Comparison of ENCODE assay signal across 1 cellular context in genomic region chr20:61912665-61913422, GRCh38.
TF ChIP-seq lines count a peak whose summit lies in the region.

No MANE protein-coding gene starts in this region.

TF ChIP-seq in GM12878, 131 proteins besides CTCF, POLR2A, EP300 and RAD21 (continued from another document and continues in another):
- 0 out of 2 replicates have a peak, but pooled peaks have one; percentile 48 for TF ChIP-seq RELB (IDR thresholded peaks at IDR 0.05; ENCODE audit: low read depth)
- TF ChIP-seq ATF2 (IDR thresholded peaks at IDR 0.05; ENCODE audit: low read length): peak; percentile 72; the same call in 1 of the 2 replicates
- TF ChIP-seq BCL3 (IDR thresholded peaks at IDR 0.05; ENCODE audit: borderline replicate concordance, insufficient read depth, low read depth, low read length, poor library complexity, severe bottlenecking): peak; percentile 46
- no peak; the same call in 1 of the 2 replicates for TF ChIP-seq MTA3 (IDR thresholded peaks at IDR 0.05; ENCODE audit: borderline replicate concordance, low read length)
- TF ChIP-seq PBX3 (IDR thresholded peaks at IDR 0.05; ENCODE audit: insufficient replicate concordance, low read depth, low read length): no peak
- peak; percentile 9; the same call in 1 of the 2 replicates for TF ChIP-seq CREM (IDR thresholded peaks at IDR 0.05; ENCODE audit: low read depth)
- TF ChIP-seq BCL11A (IDR thresholded peaks at IDR 0.05; ENCODE audit: low read depth, low read length): peak; percentile 86
- TF ChIP-seq TCF12 (IDR thresholded peaks at IDR 0.05; ENCODE audit: low read depth, low read length): peak; percentile 75
- TF ChIP-seq JUNB (IDR thresholded peaks at IDR 0.05): no peak
- 0 out of 2 replicates have a peak, but pooled peaks have one; percentile 58 for TF ChIP-seq TCF3 (IDR thresholded peaks at IDR 0.05; ENCODE audit: borderline replicate concordance, insufficient read depth, low read depth, low read length)
- TF ChIP-seq SPI1 (IDR thresholded peaks at IDR 0.05; ENCODE audit: borderline replicate concordance, insufficient read depth, low read depth, low read length): peak; percentile 97
- peak; percentile 73; the same call in 1 of the 2 replicates for TF ChIP-seq PAX5 (IDR thresholded peaks at IDR 0.05; ENCODE audit: borderline replicate concordance, low read depth, low read length)
- no peak for TF ChIP-seq CEBPZ (IDR thresholded peaks at IDR 0.05; ENCODE audit: low read depth, low read length)
- no peak for TF ChIP-seq MYC (IDR thresholded peaks at IDR 0.05; ENCODE audit: insufficient read depth, insufficient read length, insufficient replicate concordance, low read length, severe bottlenecking)
- TF ChIP-seq ZBTB40 (IDR thresholded peaks at IDR 0.05; ENCODE audit: borderline replicate concordance): no peak
- TF ChIP-seq CBX3 (IDR thresholded peaks at IDR 0.05; ENCODE audit: borderline replicate concordance, low read depth): no peak
- 0 out of 2 replicates have a peak, but pooled peaks have one; percentile 32 for TF ChIP-seq NFIC (IDR thresholded peaks at IDR 0.05; ENCODE audit: low read depth, low read length)
- no peak for TF ChIP-seq SMARCA5 (IDR thresholded peaks at IDR 0.05)
- TF ChIP-seq EZH2 (IDR thresholded peaks at IDR 0.05; ENCODE audit: borderline replicate concordance, control insufficient read depth, low read depth, low read length): no peak
- 0 out of 2 replicates have a peak, but pooled peaks have one; percentile 13 for TF ChIP-seq YY1 (IDR thresholded peaks at IDR 0.05; ENCODE audit: low read depth, low read length)
- 0 out of 2 replicates have a peak, but pooled peaks have one; percentile 66 for TF ChIP-seq NBN (IDR thresholded peaks at IDR 0.05)
- TF ChIP-seq BACH1 (IDR thresholded peaks at IDR 0.05; ENCODE audit: borderline replicate concordance): peak; percentile 40; the same call in 1 of the 2 replicates
- TF ChIP-seq MYB (IDR thresholded peaks at IDR 0.05; ENCODE audit: borderline replicate concordance, low read depth, low read length): no peak
- TF ChIP-seq ATF7 (IDR thresholded peaks at IDR 0.05; ENCODE audit: low read depth): peak; percentile 75
- peak; percentile 78 for TF ChIP-seq ZNF687 (IDR thresholded peaks at IDR 0.05)
- peak; percentile 78 for TF ChIP-seq IRF4 (IDR thresholded peaks at IDR 0.05; ENCODE audit: low read depth, low read length)
- TF ChIP-seq CREB1 (IDR thresholded peaks at IDR 0.05; ENCODE audit: low read depth): 0 out of 2 replicates have a peak, but pooled peaks have one; percentile 19
- TF ChIP-seq ELK1 (IDR thresholded peaks at IDR 0.05; ENCODE audit: low read depth, low read length): no peak
- TF ChIP-seq ZNF217 (IDR thresholded peaks at IDR 0.05): 0 out of 2 replicates have a peak, but pooled peaks have one; percentile 47
- TF ChIP-seq DPF2 (IDR thresholded peaks at IDR 0.05): peak; percentile 75
- TF ChIP-seq SKIL (IDR thresholded peaks at IDR 0.05; ENCODE audit: low read depth, poor library complexity, severe bottlenecking): peak; percentile 64
- TF ChIP-seq ETV6 (conservative IDR thresholded peaks at IDR 0.05 in 1 of 2, IDR thresholded peaks at IDR 0.05 in 1 of 2; ENCODE audit: borderline replicate concordance in 1 of 2, low read depth in 1 of 2): no peak
- peak; percentile 86 for TF ChIP-seq MTA2 (IDR thresholded peaks at IDR 0.05; ENCODE audit: low read depth)
- TF ChIP-seq ZNF207 (IDR thresholded peaks at IDR 0.05; ENCODE audit: borderline replicate concordance): no peak
- TF ChIP-seq ZNF24 (IDR thresholded peaks at IDR 0.05): 0 out of 2 replicates have a peak, but pooled peaks have one; percentile 22
- TF ChIP-seq CHD1 (IDR thresholded peaks at IDR 0.05; ENCODE audit: low read depth, low read length): no peak
- TF ChIP-seq SUZ12 (IDR thresholded peaks at IDR 0.05; ENCODE audit: unreplicated experiment): no peak
